In genomic region chr2:102027036-102027702, GRCh38 we compare ENCODE assay signal across 13 cellular contexts. TPM values are rescaled to one million over a fixed set of nuclear protein-coding genes. Genes with fewer than 3 reads are reported as not detected.
DNase-seq lines count a peak whose midpoint lies in the region; ATAC-seq, FAIRE-seq and TF ChIP-seq lines count a peak whose summit lies in the region.
"Had no signal": no experiment of that assay in that cellular context is flagged by ENCODE, and none has a peak within 500 bp of the region (broad histone marks: within the 10 kb centered on the region; RNA-seq: fewer than 3 reads in every experiment).

No MANE protein-coding gene starts in this region.

- TF ChIP-seq POLR2A in spleen (IDR thresholded peaks at IDR 0.05), result no peak

- H3K4me3 Mint-ChIP-seq in HFFc6 (peak overlapping the region; percentile 61), chondrocyte (ENCODE audit: unreplicated experiment) (no peak overlapping the region)
- H3K4me3 Mint-ChIP-seq in stimulated activated effector memory CD8-positive, alpha-beta T cell treated with anti-CD3 and anti-CD28 coated beads, Interleukin-12 subunit alpha, Interleukin-12 subunit beta, amount 100 ng/mL, for 72 hours, result no peak overlapping the region
- H3K4me3 Mint-ChIP-seq: stimulated activated naive CD8-positive, alpha-beta T cell treated with anti-CD3 and anti-CD28 coated beads, Interleukin-15, amount 100 ng/mL, for 72 hours had no signal

- H3K4me3 ChIP-seq in spleen, result no peak overlapping the region

- H3K9me3 ChIP-seq in spleen, result no peaks in the 10 kb centered on the region

- H3K36me3 Mint-ChIP-seq in HFFc6 (ENCODE audit: low read depth) (peaks cover 3% of the 10 kb centered on the region; the same call in 1 of the 2 replicates), chondrocyte (ENCODE audit: low read depth) (no peaks in the 10 kb centered on the region)
- no peaks in the 10 kb centered on the region for H3K36me3 Mint-ChIP-seq in stimulated activated effector memory CD8-positive, alpha-beta T cell treated with anti-CD3 and anti-CD28 coated beads, Interleukin-12 subunit alpha, Interleukin-12 subunit beta, amount 100 ng/mL, for 72 hours

- peaks cover 0 to 9% (median 0%) of the 10 kb centered on the region in 7 donors for H3K27me3 ChIP-seq in spleen (replicated peaks in 1 of 7)

- H3K27me3 Mint-ChIP-seq in HFFc6 (ENCODE audit: insufficient read depth) (peaks cover under 1% of the 10 kb centered on the region; the same call in 1 of the 2 replicates), chondrocyte (ENCODE audit: low read depth) (no peaks in the 10 kb centered on the region)

- intact Hi-C loops in spleen (cut with DNase I; ENCODE audit: low total_unique reads), result no loop called here

- TF ChIP-seq CTCF in HFFc6 (IDR thresholded peaks at IDR 0.05) (no peak), chondrocyte (IDR thresholded peaks at IDR 0.05) (no peak), spleen (IDR thresholded peaks at IDR 0.05 in 8 of 11, conservative IDR thresholded peaks at IDR 0.05 in 3 of 11) (no peak)

- H3K27ac Mint-ChIP-seq in HFFc6, result peak overlapping the region; percentile 87
- H3K27ac Mint-ChIP-seq in chondrocyte (ENCODE audit: unreplicated experiment), result peak overlapping the region; percentile 76
- no peak overlapping the region for H3K27ac Mint-ChIP-seq in stimulated activated effector memory CD8-positive, alpha-beta T cell treated with anti-CD3 and anti-CD28 coated beads, Interleukin-12 subunit alpha, Interleukin-12 subunit beta, amount 100 ng/mL, for 72 hours
- H3K27ac Mint-ChIP-seq: stimulated activated naive CD8-positive, alpha-beta T cell treated with anti-CD3 and anti-CD28 coated beads, Interleukin-15, amount 100 ng/mL, for 72 hours had no signal

- H3K4me1 ChIP-seq in spleen, result peaks cover 0 to 58% (median 15%) of the 10 kb centered on the region in 6 donors

- peak; percentile 69 for DNase-seq in HFFc6
- DNase-seq in chondrocyte (ENCODE audit: low spot score), result no peak
- peak; percentile 94 for DNase-seq in kidney glomerular epithelial cell (lab: John Stamatoyannopoulos, UW)
- no peak for DNase-seq in spleen
- DNase-seq in GM19239 (ENCODE audit: insufficient read length, low spot score), result no peak
- DNase-seq in stimulated activated effector memory CD8-positive, alpha-beta T cell treated with anti-CD3 and anti-CD28 coated beads, Interleukin-12 subunit alpha, Interleukin-12 subunit beta, amount 100 ng/mL, for 72 hours (ENCODE audit: low spot score in 2 of 2), result no peak
- DNase-seq: activated T-cell treated with anti-CD3 and anti-CD28 coated beads, Interleukin-2, amount 50 U/mL, for 48 hours; DMS79; NCI-H1930; stimulated activated naive CD8-positive, alpha-beta T cell treated with anti-CD3 and anti-CD28 coated beads, Interleukin-15, amount 100 ng/mL, for 72 hours had no signal

- peak overlapping the region in 7 of 8 donors; percentile 5 to 76 (median 54) for H3K27ac ChIP-seq in spleen

- H3K4me1 Mint-ChIP-seq in HFFc6 (ENCODE audit: low read depth), result peaks cover 58% of the 10 kb centered on the region
- peaks cover 67% of the 10 kb centered on the region for H3K4me1 Mint-ChIP-seq in chondrocyte (ENCODE audit: low read depth)
- H3K4me1 Mint-ChIP-seq in stimulated activated effector memory CD8-positive, alpha-beta T cell treated with anti-CD3 and anti-CD28 coated beads, Interleukin-12 subunit alpha, Interleukin-12 subunit beta, amount 100 ng/mL, for 72 hours, result peaks cover 33% of the 10 kb centered on the region
- H3K4me1 Mint-ChIP-seq: stimulated activated naive CD8-positive, alpha-beta T cell treated with anti-CD3 and anti-CD28 coated beads, Interleukin-15, amount 100 ng/mL, for 72 hours had no signal

- no peak for FAIRE-seq in GM19239 (lab: Jason Lieb, UNC)
- FAIRE-seq: frontal cortex had no signal

- H3K9me3 Mint-ChIP-seq in HFFc6 (no peaks in the 10 kb centered on the region), chondrocyte (ENCODE audit: low read depth) (no peaks in the 10 kb centered on the region)
- no peaks in the 10 kb centered on the region for H3K9me3 Mint-ChIP-seq in stimulated activated effector memory CD8-positive, alpha-beta T cell treated with anti-CD3 and anti-CD28 coated beads, Interleukin-12 subunit alpha, Interleukin-12 subunit beta, amount 100 ng/mL, for 72 hours
- H3K9me3 Mint-ChIP-seq: stimulated activated naive CD8-positive, alpha-beta T cell treated with anti-CD3 and anti-CD28 coated beads, Interleukin-15, amount 100 ng/mL, for 72 hours had no signal

- peaks cover 0 to 99% (median 0%) of the 10 kb centered on the region in 6 donors for H3K36me3 ChIP-seq in spleen

- 62 to 74% (median 72%) methylated on average over 5 of the region's 5 CpGs for WGBS in spleen, 5 donors

- no peak for ATAC-seq in GM21786 (IDR thresholded peaks at IDR 0.05; ENCODE audit: unreplicated experiment)
- ATAC-seq in GM18907 (IDR thresholded peaks at IDR 0.05; ENCODE audit: unreplicated experiment), result no peak
- no peak for ATAC-seq in stimulated activated effector memory CD8-positive, alpha-beta T cell treated with anti-CD3 and anti-CD28 coated beads, Interleukin-12 subunit alpha, Interleukin-12 subunit beta, amount 100 ng/mL, for 72 hours
- ATAC-seq: stimulated activated naive CD8-positive, alpha-beta T cell treated with anti-CD3 and anti-CD28 coated beads, Interleukin-15, amount 100 ng/mL, for 72 hours had no signal

RNA-seq across cellular contexts. Expression of gene IL1R2, which starts 35.4 kb away (rescaled TPM):
- total RNA-seq in HFFc6 (2021; fragmentation: NEBNext Ultra II Directional; extraction: Animal tissue kit (Norgen Biotek cat#: 25700)), result under 1 TPM in 2 of 6 experiments, not detected in 4; 0.25 to 0.36 TPM
- total RNA-seq in chondrocyte, result not detected in 3 replicates
- 100 to 1,000 TPM in 6 of 7 donors, 10 to 100 TPM in 1; 24.5 to 607 (median 140) TPM for total RNA-seq in spleen
- 10 to 100 TPM; 20.1 to 62.9 (median 22.6) TPM for polyA plus RNA-seq in spleen
- total RNA-seq: frontal cortex had no signal

Comparison
In these comparisons a context has a peak if more than half of its experiments do, and no peak if none do; other contexts are left out.
1. DNase-seq: peak in HFFc6 (single experiment) and kidney glomerular epithelial cell (single experiment); none in chondrocyte (single experiment), spleen (single experiment), GM19239 (single experiment) and stimulated activated effector memory CD8-positive, alpha-beta T cell treated with anti-CD3 and anti-CD28 coated beads, Interleukin-12 subunit alpha, Interleukin-12 subunit beta, amount 100 ng/mL, for 72 hours (0 of 2).
2. RNA of gene IL1R2, which starts 35.4 kb away (total RNA-seq): 24.5 to 607 TPM in spleen; 0.25 to 0.36 TPM in HFFc6 and not detected in chondrocyte; every median in the first group is over 10 times any median in the second.